ENCODE assay signal across 11 cellular contexts in the genomic region with DNA sequence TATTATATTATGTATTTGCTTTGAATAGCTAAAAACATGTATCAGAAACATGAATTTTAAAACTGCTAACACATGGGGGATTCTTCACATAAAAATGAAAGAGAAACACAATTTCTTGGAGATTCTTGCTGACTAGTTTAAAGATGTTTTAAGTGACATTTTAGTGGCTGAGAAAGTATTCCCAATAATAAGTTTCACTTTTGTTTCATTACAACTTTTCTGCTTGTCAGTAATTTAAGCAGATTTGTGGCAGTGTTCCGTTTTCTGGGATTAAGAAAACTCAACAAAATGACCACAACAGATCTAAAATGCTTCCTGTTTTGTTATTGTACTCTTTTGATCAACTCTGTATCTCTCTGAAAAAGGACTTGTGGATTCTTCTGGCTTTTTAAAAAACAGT.
A peak's percentile ranks its signal among the peaks of the same experiment; 100 is the strongest.
DNase-seq lines count a peak whose midpoint lies in the region; ATAC-seq and TF ChIP-seq lines count a peak whose summit lies in the region.
"Had no signal": no experiment of that assay in that cellular context is flagged by ENCODE, and none has a peak within 500 bp of the region (broad histone marks: within the 10 kb centered on the region; RNA-seq: fewer than 3 reads in every experiment).

No MANE protein-coding gene starts in this region.

- H3K4me3 ChIP-seq in fibroblast of lung (replicated peaks in 1 of 4; ENCODE audit: control extremely low read depth in 1 of 4, insufficient read depth in 1 of 4, low read depth in 3 of 4, low read length in 4 of 4) (no peak overlapping the region), aorta (ENCODE audit: low read length in 2 of 2) (no peak overlapping the region)

- H3K36me3 Mint-ChIP-seq in activated T-cell treated with anti-CD3 and anti-CD28 coated beads, Interleukin-2, amount 50 U/mL, for 24 hours (ENCODE audit: low read depth): peaks cover 13% of the 10 kb centered on the region
- H3K36me3 Mint-ChIP-seq in T-cell: peaks cover 27% of the 10 kb centered on the region
- H3K36me3 Mint-ChIP-seq in stimulated activated effector memory CD8-positive, alpha-beta T cell treated with anti-CD3 and anti-CD28 coated beads, Interleukin-12 subunit alpha, Interleukin-12 subunit beta, amount 100 ng/mL, for 72 hours: peaks cover 14% of the 10 kb centered on the region

- 80% methylated on average over 1 of the region's 1 CpG for WGBS in aorta, 2 donors

- H3K27me3 ChIP-seq in fibroblast of lung (ENCODE audit: control insufficient read depth, insufficient read depth, low read length) (no peaks in the 10 kb centered on the region), aorta (ENCODE audit: control insufficient read depth in 1 of 2, insufficient read depth in 2 of 2, low read length in 1 of 2) (no peaks in the 10 kb centered on the region)

- no peaks in the 10 kb centered on the region for H3K9me3 ChIP-seq in fibroblast of lung (ENCODE audit: control insufficient read depth, insufficient read depth, low read depth, low read length)
- H3K9me3 ChIP-seq in aorta (ENCODE audit: control insufficient read depth, low read length): no peaks in the 10 kb centered on the region

- H3K36me3 ChIP-seq in fibroblast of lung (ENCODE audit: control insufficient read depth, insufficient read depth, low read length) (no peaks in the 10 kb centered on the region), aorta (ENCODE audit: control insufficient read depth in 1 of 2, insufficient read depth in 2 of 2, low read length in 1 of 2) (no peaks in the 10 kb centered on the region)

- intact Hi-C loops in aorta (cut with DNase I): no loop called here

- no peaks in the 10 kb centered on the region for H3K79me2 ChIP-seq in fibroblast of lung (ENCODE audit: control insufficient read depth, insufficient read depth, low read length)

- no peak overlapping the region for H2AFZ ChIP-seq in fibroblast of lung (ENCODE audit: low read length)

- H3K9ac ChIP-seq in fibroblast of lung (ENCODE audit: insufficient read depth, low read length): no peak overlapping the region

- H3K4me2 ChIP-seq in fibroblast of lung (ENCODE audit: extremely low read depth, insufficient read depth, low read length): peak overlapping the region; percentile 67

- H3K27ac ChIP-seq in fibroblast of lung (ENCODE audit: insufficient read depth, low read length): no peak overlapping the region
- H3K27ac ChIP-seq in aorta (ENCODE audit: low read depth in 1 of 2, low read length in 2 of 2): no peak overlapping the region

- H3K4me1 ChIP-seq in fibroblast of lung (ENCODE audit: control insufficient read depth, extremely low read depth, insufficient read depth, low read length) (peaks cover under 1% of the 10 kb centered on the region), aorta (ENCODE audit: control insufficient read depth in 1 of 2, insufficient read depth in 2 of 2, low read length in 2 of 2) (peaks cover 0 to under 1% of the 10 kb centered on the region in 2 donors)

- H3K4me1 Mint-ChIP-seq in activated T-cell treated with anti-CD3 and anti-CD28 coated beads, Interleukin-2, amount 50 U/mL, for 24 hours (ENCODE audit: low read depth): peaks cover 35% of the 10 kb centered on the region
- peaks cover 33 to 39% (median 34%) of the 10 kb centered on the region in 3 donors for H3K4me1 Mint-ChIP-seq in T-cell
- H3K4me1 Mint-ChIP-seq in stimulated activated effector memory CD8-positive, alpha-beta T cell treated with anti-CD3 and anti-CD28 coated beads, Interleukin-12 subunit alpha, Interleukin-12 subunit beta, amount 100 ng/mL, for 72 hours: peaks cover 4% of the 10 kb centered on the region

- POLR2A ChIA-PET in T-cell (lab: Charles Lee): interaction anchor here in 1 of 2 donors (0.6 kb wide), 1 partner anchor 45 kb away, joined by 4 read pairs; no protein-coding TSS in a partner anchor

- no peaks in the 10 kb centered on the region for H3K27me3 Mint-ChIP-seq in activated T-cell treated with anti-CD3 and anti-CD28 coated beads, Interleukin-2, amount 50 U/mL, for 24 hours
- H3K27me3 Mint-ChIP-seq in T-cell: no peaks in the 10 kb centered on the region

- H3K27ac Mint-ChIP-seq in activated T-cell treated with anti-CD3 and anti-CD28 coated beads, Interleukin-2, amount 50 U/mL, for 24 hours: peak overlapping the region; percentile 64
- peak overlapping the region; percentile 21 to 49 for H3K27ac Mint-ChIP-seq in T-cell
- H3K27ac Mint-ChIP-seq in stimulated activated effector memory CD8-positive, alpha-beta T cell treated with anti-CD3 and anti-CD28 coated beads, Interleukin-12 subunit alpha, Interleukin-12 subunit beta, amount 100 ng/mL, for 72 hours: peak overlapping the region; percentile 74

- H4K20me1 ChIP-seq in fibroblast of lung (ENCODE audit: control insufficient read depth, extremely low read depth, insufficient read depth, low read length): no peaks in the 10 kb centered on the region

- DNase-seq in activated T-cell treated with anti-CD3 and anti-CD28 coated beads, Interleukin-2, amount 50 U/mL, for 24 hours: no peak
- no peak for DNase-seq in activated T-cell treated with anti-CD3 and anti-CD28 coated beads, Interleukin-2, amount 50 U/mL, for 1 hour
- DNase-seq in T-cell: no peak
- DNase-seq in fibroblast of lung (ENCODE audit: low read depth in 2 of 2): no peak
- no peak for DNase-seq in stimulated activated effector memory CD8-positive, alpha-beta T cell treated with anti-CD3 and anti-CD28 coated beads, Interleukin-12 subunit alpha, Interleukin-12 subunit beta, amount 100 ng/mL, for 72 hours (ENCODE audit: low spot score in 2 of 2)
- no peak for DNase-seq in HK-2 (ENCODE audit: unreplicated experiment)
- no peak for DNase-seq in aorta
- no peak for DNase-seq in NCI-H82 treated with DMSO at 0.1 percent for 48 hours (lab: John Stamatoyannopoulos, UW; ENCODE audit: unreplicated experiment)
- DNase-seq: head of caudate nucleus, SIG-M5, trophoblast cell had no signal

- H3K4me3 Mint-ChIP-seq in activated T-cell treated with anti-CD3 and anti-CD28 coated beads, Interleukin-2, amount 50 U/mL, for 24 hours: peak overlapping the region; percentile 41
- peak overlapping the region; percentile 25 to 46 (median 43) for H3K4me3 Mint-ChIP-seq in T-cell
- peak overlapping the region; percentile 25 for H3K4me3 Mint-ChIP-seq in stimulated activated effector memory CD8-positive, alpha-beta T cell treated with anti-CD3 and anti-CD28 coated beads, Interleukin-12 subunit alpha, Interleukin-12 subunit beta, amount 100 ng/mL, for 72 hours

- CTCF ChIA-PET in T-cell (lab: Charles Lee): interaction anchor here in 1 of 2 donors (0.9 kb wide), 1 partner anchor 11 kb away, joined by 3 read pairs; no protein-coding TSS in a partner anchor

- TF ChIP-seq CTCF in fibroblast of lung (conservative IDR thresholded peaks at IDR 0.05 in 1 of 2, IDR thresholded peaks at IDR 0.05 in 1 of 2; ENCODE audit: low read depth in 1 of 2, low read length in 2 of 2): no peak

- ATAC-seq in T-cell (replicated peaks in 1 of 4): no peak
- no peak for ATAC-seq in stimulated activated effector memory CD8-positive, alpha-beta T cell treated with anti-CD3 and anti-CD28 coated beads, Interleukin-12 subunit alpha, Interleukin-12 subunit beta, amount 100 ng/mL, for 72 hours
- ATAC-seq in aorta (ENCODE audit: low FRiP score): no peak

- no peaks in the 10 kb centered on the region for H3K9me3 Mint-ChIP-seq in activated T-cell treated with anti-CD3 and anti-CD28 coated beads, Interleukin-2, amount 50 U/mL, for 24 hours
- no peaks in the 10 kb centered on the region for H3K9me3 Mint-ChIP-seq in T-cell
- H3K9me3 Mint-ChIP-seq in stimulated activated effector memory CD8-positive, alpha-beta T cell treated with anti-CD3 and anti-CD28 coated beads, Interleukin-12 subunit alpha, Interleukin-12 subunit beta, amount 100 ng/mL, for 72 hours: no peaks in the 10 kb centered on the region
